In genomic region chr9:21317956-21318923, GRCh38 we compare ENCODE assay signal across 8 cellular contexts. TPM values are rescaled to one million over a fixed set of nuclear protein-coding genes. Genes with fewer than 3 reads are reported as not detected.
DNase-seq lines count a peak whose midpoint lies in the region; ATAC-seq, FAIRE-seq and TF ChIP-seq lines count a peak whose summit lies in the region.

No MANE protein-coding gene starts in this region.

- no peak overlapping the region for H3K4me2 ChIP-seq in SK-N-SH

- peak; percentile 69 for ATAC-seq in GM21360 (IDR thresholded peaks at IDR 0.05; ENCODE audit: unreplicated experiment)

- no peaks in the 10 kb centered on the region for H3K4me1 ChIP-seq in SK-N-SH (ENCODE audit: control insufficient read depth in 1 of 2, insufficient read depth in 2 of 2, low read depth in 1 of 2, low read length in 1 of 2)

- 15% methylated on average over 7 of the region's 7 CpGs for WGBS in SK-N-SH (ENCODE audit: low lambda C conversion rate)

- H3K9me3 ChIP-seq in SK-N-SH = no peaks in the 10 kb centered on the region

- no peak overlapping the region for H3K27ac ChIP-seq in SK-N-SH (ENCODE audit: low read depth in 2 of 2, low read length in 1 of 2)

- TF ChIP-seq CTCF in SK-N-SH (IDR thresholded peaks at IDR 0.05) = peak; percentile 77

- CTCF ChIA-PET in SK-N-SH (lab: Yijun Ruan, JAX) = interaction anchor here (0.6 to 13.7 kb wide), 27 partner anchors 8 to 694 kb away, joined by 3 to 239 read pairs (median 4); partner anchors contain the start of gene KLHL9

- no peak for TF ChIP-seq EP300 in SK-N-SH (IDR thresholded peaks at IDR 0.05; ENCODE audit: borderline replicate concordance in 1 of 2, low read depth in 1 of 2, low read length in 1 of 2)

- H3K4me3 ChIP-seq in SK-N-SH (ENCODE audit: low read depth in 2 of 2, low read length in 1 of 2) = no peak overlapping the region

- no peaks in the 10 kb centered on the region for H3K9me2 ChIP-seq in SK-N-SH

- no peaks in the 10 kb centered on the region for H4K20me1 ChIP-seq in SK-N-SH (ENCODE audit: insufficient read depth)

- H3K27me3 ChIP-seq in SK-N-SH (ENCODE audit: insufficient read depth) = no peaks in the 10 kb centered on the region

- peaks cover 13 to 18% of the 10 kb centered on the region in 2 experiments for H3K36me3 ChIP-seq in SK-N-SH (replicated peaks in 1 of 2; ENCODE audit: control insufficient read depth in 1 of 2, insufficient read depth in 2 of 2, low read length in 1 of 2)

- POLR2A ChIA-PET in SK-N-SH (lab: Yijun Ruan, JAX) = no interaction called here

- no peak overlapping the region for H3K9ac ChIP-seq in SK-N-SH

- H2AFZ ChIP-seq in SK-N-SH (ENCODE audit: low read depth) = peak overlapping the region; percentile 21; the same call in 1 of the 2 replicates

- peak; percentile 89 for FAIRE-seq in endometrium (lab: Jason Lieb, UNC)

- peak; percentile 75 for TF ChIP-seq RAD21 in SK-N-SH (IDR thresholded peaks at IDR 0.05; ENCODE audit: low read length)

- H3F3A ChIP-seq in SK-N-SH (replicated peaks; ENCODE audit: insufficient read depth) = peaks cover 3% of the 10 kb centered on the region

- DNase-seq in DMS79 treated with DMSO at 0.1 percent for 48 hours (lab: John Stamatoyannopoulos, UW) = peak; percentile 57
- DNase-seq in LHCN-M2 (ENCODE audit: low read depth) = peak; percentile 48
- DNase-seq in SK-N-SH = peak; percentile 30
- DNase-seq in mucosa of gallbladder (ENCODE audit: low spot score) = peak; percentile 29
- DNase-seq in cortex of kidney (lab: John Stamatoyannopoulos, UW) = no peak
- no peak for DNase-seq in epidermal melanocyte (ENCODE audit: insufficient read length, low spot score)

- no peaks in the 10 kb centered on the region for H3K79me2 ChIP-seq in SK-N-SH (ENCODE audit: insufficient read depth)

TF ChIP-seq in SK-N-SH, 30 proteins besides CTCF, POLR2A, EP300 and RAD21:
- peak; percentile 48 for TF ChIP-seq SMC3 (IDR thresholded peaks at IDR 0.05; ENCODE audit: low read depth, low read length)
- no peak for TF ChIP-seq NRF1 (IDR thresholded peaks at IDR 0.05; ENCODE audit: low read depth, low read length)

RNA-seq across cellular contexts. Expression of gene IFNA5, which starts 13.1 kb away (rescaled TPM):
- total RNA-seq in LHCN-M2 (2014; rRNA removed) (not detected in 2 replicates), mucosa of gallbladder (not detected)
- polyA plus RNA-seq in LHCN-M2 (2012) = not detected
- polyA plus RNA-seq in SK-N-SH (2012; rRNA removed) = not detected in 2 replicates
- polyA plus RNA-seq in SK-N-SH (2012; cell fraction: cytosol; rRNA removed) = not detected in 2 replicates
- polyA plus RNA-seq in SK-N-SH (2012; cell fraction: nucleus; rRNA removed) = 0.07 TPM in 1 of 2 replicates, not detected in the other

RNA-seq across cellular contexts. Expression of gene KLHL9, which starts 17.0 kb away (rescaled TPM):
- total RNA-seq in LHCN-M2 (2014; rRNA removed) (35.5 and 39.4 TPM in 2 replicates), mucosa of gallbladder (25.0 TPM)
- 12.0 TPM for polyA plus RNA-seq in LHCN-M2 (2012)
- 6.8 and 8.8 TPM in 2 replicates for polyA plus RNA-seq in SK-N-SH (2012; rRNA removed)
- polyA plus RNA-seq in SK-N-SH (2012; cell fraction: cytosol; rRNA removed) = 10.5 and 10.7 TPM in 2 replicates
- 4.6 and 8.5 TPM in 2 replicates for polyA plus RNA-seq in SK-N-SH (2012; cell fraction: nucleus; rRNA removed)

RNA-seq across cellular contexts. Expression of gene IFNA6, which starts 32.4 kb away (rescaled TPM):
- not detected in 2 replicates for total RNA-seq in LHCN-M2 (2014; rRNA removed)
- polyA plus RNA-seq in LHCN-M2 (2012) = not detected
- polyA plus RNA-seq in SK-N-SH (2012; rRNA removed) = not detected in 2 replicates
- not detected in 2 replicates for polyA plus RNA-seq in SK-N-SH (2012; cell fraction: cytosol; rRNA removed)
- not detected in 2 replicates for polyA plus RNA-seq in SK-N-SH (2012; cell fraction: nucleus; rRNA removed)
- total RNA-seq in mucosa of gallbladder = not detected

RNA-seq across cellular contexts. Expression of gene IFNA13, which starts 49.6 kb away (rescaled TPM):
- total RNA-seq in LHCN-M2 (2014; rRNA removed) (not detected in 2 replicates), mucosa of gallbladder (not detected)
- polyA plus RNA-seq in LHCN-M2 (2012) = not detected
- not detected in 2 replicates for polyA plus RNA-seq in SK-N-SH (2012; rRNA removed)
- not detected in 2 replicates for polyA plus RNA-seq in SK-N-SH (2012; cell fraction: cytosol; rRNA removed)
- polyA plus RNA-seq in SK-N-SH (2012; cell fraction: nucleus; rRNA removed) = not detected in 2 replicates

Comparison
In these comparisons a context has a peak if more than half of its experiments do, and no peak if none do; other contexts are left out.
1. DNase-seq: peak in DMS79 treated with DMSO at 0.1 percent for 48 hours (single experiment), LHCN-M2 (single experiment), SK-N-SH (single experiment) and mucosa of gallbladder (single experiment); none in cortex of kidney (single experiment) and epidermal melanocyte (single experiment).